11 cellular contexts compared by ENCODE assay signal in the genomic region with DNA sequence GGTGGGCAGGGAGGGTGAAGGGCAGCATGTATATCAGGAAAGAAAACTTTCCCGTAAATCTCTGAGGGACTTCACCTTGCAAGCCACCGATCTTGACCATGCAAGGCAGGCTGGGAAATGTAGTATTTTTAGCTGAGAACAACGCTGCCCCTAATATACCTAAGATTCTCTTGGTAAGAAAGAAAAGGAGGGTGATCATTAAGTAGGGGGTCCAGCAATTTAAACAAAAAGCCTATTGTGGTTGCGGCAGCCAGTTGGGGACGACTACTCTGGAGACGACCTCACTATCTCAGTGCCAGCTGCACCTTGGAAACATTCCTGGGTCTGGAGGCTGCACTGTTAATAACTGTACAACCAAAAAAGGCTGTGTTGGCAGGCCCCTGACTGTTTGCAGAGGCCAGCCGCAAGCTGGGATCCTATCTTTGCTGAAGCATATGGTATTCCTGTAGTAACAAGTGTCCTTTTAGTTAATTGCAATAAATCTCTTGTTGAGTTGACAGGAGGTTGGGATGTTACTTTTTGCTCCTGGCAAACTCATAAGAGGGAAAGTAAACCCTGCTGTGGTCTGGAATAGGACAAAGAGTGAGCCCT. TPM values are rescaled to one million over a fixed set of nuclear protein-coding genes. Genes with fewer than 3 reads are reported as not detected.
DNase-seq lines count a peak whose midpoint lies in the region; ATAC-seq and TF ChIP-seq lines count a peak whose summit lies in the region.
"Had no signal": no experiment of that assay in that cellular context is flagged by ENCODE, and none has a peak within 500 bp of the region (broad histone marks: within the 10 kb centered on the region; RNA-seq: fewer than 3 reads in every experiment).

No MANE protein-coding gene starts in this region.

- H4K20me1 ChIP-seq in neural progenitor cell (ENCODE audit: low read depth) = no peaks in the 10 kb centered on the region

- H3K36me3 ChIP-seq in duodenal mucosa (ENCODE audit: control insufficient read depth in 1 of 2, insufficient read depth in 2 of 2, low read length in 2 of 2) (no peaks in the 10 kb centered on the region), neural progenitor cell (no peaks in the 10 kb centered on the region)
- H3K36me3 ChIP-seq: pancreas had no signal

- H3K27ac ChIP-seq in duodenal mucosa (ENCODE audit: low read depth, low read length) = no peak overlapping the region
- H3K27ac ChIP-seq in neural progenitor cell = no peak overlapping the region
- H3K27ac ChIP-seq: SK-N-MC had no signal

- peaks cover 45% of the 10 kb centered on the region for H3K4me1 Mint-ChIP-seq in neural progenitor cell

- peak; percentile 60 for DNase-seq in DMS79 (lab: John Stamatoyannopoulos, UW)
- DNase-seq in NCI-H2227 treated with DMSO at 0.1 percent for 48 hours (lab: John Stamatoyannopoulos, UW) = peak; percentile 24
- DNase-seq in neural progenitor cell (ENCODE audit: low spot score) = no peak
- no peak for DNase-seq in NCI-H1436 (lab: John Stamatoyannopoulos, UW)
- DNase-seq in stimulated activated CD4-positive, alpha-beta T cell treated with anti-CD3 and anti-CD28 coated beads, Interleukin-2, amount 100 ng/mL, for 48 hours = no peak
- DNase-seq in activated CD4-positive, alpha-beta T cell treated with anti-CD3 and anti-CD28 coated beads, Interleukin-2, amount 50 U/mL, for 48 hours = no peak
- DNase-seq: pancreas; stimulated activated naive CD8-positive, alpha-beta T cell treated with anti-CD3 and anti-CD28 coated beads, Interleukin-15, amount 100 ng/mL, for 72 hours had no signal

- no peaks in the 10 kb centered on the region for H3K27me3 ChIP-seq in duodenal mucosa (ENCODE audit: control insufficient read depth in 1 of 2, insufficient read depth in 2 of 2, low read length in 2 of 2)
- peaks cover 17% of the 10 kb centered on the region for H3K27me3 ChIP-seq in neural progenitor cell
- H3K27me3 ChIP-seq: pancreas had no signal

- H3K4me3 ChIP-seq in duodenal mucosa (ENCODE audit: low read depth in 1 of 2, low read length in 2 of 2) (peak overlapping the region; percentile 44 to 54), neural progenitor cell (no peak overlapping the region)
- H3K4me3 ChIP-seq: SK-N-MC had no signal

- H3K4me3 Mint-ChIP-seq in neural progenitor cell = peak overlapping the region; percentile 9
- H3K4me3 Mint-ChIP-seq: stimulated activated naive CD8-positive, alpha-beta T cell treated with anti-CD3 and anti-CD28 coated beads, Interleukin-15, amount 100 ng/mL, for 72 hours had no signal

- peak overlapping the region; percentile 31 for H3K4me2 ChIP-seq in neural progenitor cell

- peaks cover 2% of the 10 kb centered on the region for H3K9me3 Mint-ChIP-seq in neural progenitor cell
- H3K9me3 Mint-ChIP-seq: stimulated activated naive CD8-positive, alpha-beta T cell treated with anti-CD3 and anti-CD28 coated beads, Interleukin-15, amount 100 ng/mL, for 72 hours had no signal

- peaks cover 7% of the 10 kb centered on the region for H3K27me3 Mint-ChIP-seq in neural progenitor cell (ENCODE audit: insufficient read depth, low read depth)
- H3K27me3 Mint-ChIP-seq: stimulated activated naive CD8-positive, alpha-beta T cell treated with anti-CD3 and anti-CD28 coated beads, Interleukin-15, amount 100 ng/mL, for 72 hours had no signal

- H3K9me3 ChIP-seq in duodenal mucosa (ENCODE audit: control insufficient read depth in 1 of 2, low read length in 2 of 2) (no peaks in the 10 kb centered on the region), neural progenitor cell (ENCODE audit: low read depth) (no peaks in the 10 kb centered on the region)
- H3K9me3 ChIP-seq: pancreas had no signal

- peaks cover 29 to 36% of the 10 kb centered on the region in 2 donors for H3K4me1 ChIP-seq in duodenal mucosa (ENCODE audit: control insufficient read depth in 1 of 2, insufficient read depth in 2 of 2, low read length in 2 of 2)
- H3K4me1 ChIP-seq in neural progenitor cell = peaks cover 15% of the 10 kb centered on the region

- H3F3A ChIP-seq in neural progenitor cell (ENCODE audit: low read depth) = peaks cover 12% of the 10 kb centered on the region

- no peak for TF ChIP-seq CTCF in neural progenitor cell (IDR thresholded peaks at IDR 0.05)

- H2AFZ ChIP-seq in neural progenitor cell (replicated peaks) = no peak overlapping the region

- H3K36me3 Mint-ChIP-seq in neural progenitor cell = peaks cover 14% of the 10 kb centered on the region

- peak overlapping the region; percentile 91 for H3K27ac Mint-ChIP-seq in neural progenitor cell
- H3K27ac Mint-ChIP-seq: stimulated activated naive CD8-positive, alpha-beta T cell treated with anti-CD3 and anti-CD28 coated beads, Interleukin-15, amount 100 ng/mL, for 72 hours had no signal

- ATAC-seq in GM21576 (IDR thresholded peaks at IDR 0.05; ENCODE audit: unreplicated experiment) = no peak
- ATAC-seq: stimulated activated naive CD8-positive, alpha-beta T cell treated with anti-CD3 and anti-CD28 coated beads, Interleukin-15, amount 100 ng/mL, for 72 hours had no signal

- no peaks in the 10 kb centered on the region for H3K79me2 ChIP-seq in neural progenitor cell (ENCODE audit: low read depth)

- H3K9ac ChIP-seq in duodenal mucosa (ENCODE audit: low read depth in 1 of 2, low read length in 2 of 2) = no peak overlapping the region
- H3K9ac ChIP-seq in neural progenitor cell = no peak overlapping the region

RNA-seq across cellular contexts. Expression of gene APOLD1, which starts 6.4 kb away (rescaled TPM):
- total RNA-seq in neural progenitor cell (ENCODE audit: low replicate concordance) = 7.4 and 11.8 TPM in 2 replicates

RNA-seq across cellular contexts. Expression of gene DDX47, which starts 21.3 kb away (rescaled TPM):
- 86.2 and 107 TPM in 2 replicates for total RNA-seq in neural progenitor cell (ENCODE audit: low replicate concordance)

Comparison
In these comparisons a context has a peak if more than half of its experiments do, and no peak if none do; other contexts are left out.
1. DNase-seq: peak in DMS79 (single experiment) and NCI-H2227 treated with DMSO at 0.1 percent for 48 hours (single experiment); none in neural progenitor cell (single experiment), NCI-H1436 (single experiment), stimulated activated CD4-positive, alpha-beta T cell treated with anti-CD3 and anti-CD28 coated beads, Interleukin-2, amount 100 ng/mL, for 48 hours (0 of 2) and activated CD4-positive, alpha-beta T cell treated with anti-CD3 and anti-CD28 coated beads, Interleukin-2, amount 50 U/mL, for 48 hours (0 of 2).